ENCODE assay signal across 15 cellular contexts in genomic region chr1:42323551-42323950, GRCh38. TPM values are rescaled to one million over a fixed set of nuclear protein-coding genes. Genes with fewer than 3 reads are reported as not detected.
DNase-seq lines count a peak whose midpoint lies in the region; ATAC-seq lines count a peak whose summit lies in the region.
"Had no signal": no experiment of that assay in that cellular context is flagged by ENCODE, and none has a peak within 500 bp of the region (broad histone marks: within the 10 kb centered on the region; RNA-seq: fewer than 3 reads in every experiment).

No MANE protein-coding gene starts in this region.

- H3K4me1 Mint-ChIP-seq in stimulated activated naive CD8-positive, alpha-beta T cell treated with anti-CD3 and anti-CD28 coated beads, Interleukin-15, Interleukin-2, amounts not matched to agents 100 ng/mL and 50 ng/mL, for 24 hours (ENCODE audit: low read depth): peaks cover 91% of the 10 kb centered on the region

- peaks cover 20% of the 10 kb centered on the region for H3K36me3 Mint-ChIP-seq in stimulated activated naive CD8-positive, alpha-beta T cell treated with anti-CD3 and anti-CD28 coated beads, Interleukin-15, Interleukin-2, amounts not matched to agents 100 ng/mL and 50 ng/mL, for 24 hours (ENCODE audit: low read depth)

- peaks cover 18 to 45% of the 10 kb centered on the region in 2 donors for H3K4me1 ChIP-seq in muscle layer of duodenum (ENCODE audit: control insufficient read depth in 1 of 2, insufficient read depth in 2 of 2, low read length in 2 of 2)

- H3K9me3 Mint-ChIP-seq in stimulated activated naive CD8-positive, alpha-beta T cell treated with anti-CD3 and anti-CD28 coated beads, Interleukin-15, Interleukin-2, amounts not matched to agents 100 ng/mL and 50 ng/mL, for 24 hours: no peaks in the 10 kb centered on the region
- H3K9me3 Mint-ChIP-seq: CD4-positive, CD25-positive, alpha-beta regulatory T cell had no signal

- no peak overlapping the region for H3K4me3 Mint-ChIP-seq in stimulated activated naive CD8-positive, alpha-beta T cell treated with anti-CD3 and anti-CD28 coated beads, Interleukin-15, Interleukin-2, amounts not matched to agents 100 ng/mL and 50 ng/mL, for 24 hours
- H3K4me3 Mint-ChIP-seq: B cell; CD4-positive, CD25-positive, alpha-beta regulatory T cell had no signal

- no peaks in the 10 kb centered on the region for H3K9me3 ChIP-seq in muscle layer of duodenum (ENCODE audit: control insufficient read depth in 1 of 2, low read length in 2 of 2)

- DNase-seq in stimulated activated naive CD8-positive, alpha-beta T cell treated with anti-CD3 and anti-CD28 coated beads, Interleukin-15, Interleukin-2, amounts not matched to agents 100 U/mL and 50 U/mL, for 24 hours: no peak
- DNase-seq in OCI-M1 (lab: John Stamatoyannopoulos, UW): peak; percentile 56
- no peak for DNase-seq in stimulated activated CD4-positive, alpha-beta T cell treated with anti-CD3 and anti-CD28 coated beads, Interleukin-4, amount 100 ng/mL, for 1 hour
- no peak for DNase-seq in H4 (ENCODE audit: low spot score)
- DNase-seq in COLO829 (ENCODE audit: low spot score): no peak
- DNase-seq: CD4-positive, CD25-positive, alpha-beta regulatory T cell; DMS79 treated with DMSO at 0.1 percent for 48 hours; HCEC 1CT; NCI-H1417 treated with DMSO at 0.1 percent for 48 hours; NCI-H1930; NCI-H69; SIG-M5 had no signal

- H3K4me3 ChIP-seq in muscle layer of duodenum (ENCODE audit: low read depth in 1 of 2, low read length in 2 of 2): no peak overlapping the region

- H3K36me3 ChIP-seq in muscle layer of duodenum (ENCODE audit: control insufficient read depth in 1 of 2, insufficient read depth in 2 of 2, low read length in 2 of 2): peaks cover 0 to 3% of the 10 kb centered on the region in 2 donors

- peak overlapping the region; percentile 23 for H3K27ac Mint-ChIP-seq in stimulated activated naive CD8-positive, alpha-beta T cell treated with anti-CD3 and anti-CD28 coated beads, Interleukin-15, Interleukin-2, amounts not matched to agents 100 ng/mL and 50 ng/mL, for 24 hours
- H3K27ac Mint-ChIP-seq: B cell; CD4-positive, CD25-positive, alpha-beta regulatory T cell had no signal

- H3K27ac ChIP-seq in muscle layer of duodenum (ENCODE audit: low read length): peak overlapping the region; percentile 81

- ATAC-seq in stimulated activated naive CD8-positive, alpha-beta T cell treated with anti-CD3 and anti-CD28 coated beads, Interleukin-15, Interleukin-2, amounts not matched to agents 100 U/mL and 50 U/mL, for 24 hours: no peak

- no peaks in the 10 kb centered on the region for H3K27me3 ChIP-seq in muscle layer of duodenum (ENCODE audit: low read depth, low read length)

- no peaks in the 10 kb centered on the region for H3K27me3 Mint-ChIP-seq in stimulated activated naive CD8-positive, alpha-beta T cell treated with anti-CD3 and anti-CD28 coated beads, Interleukin-15, Interleukin-2, amounts not matched to agents 100 ng/mL and 50 ng/mL, for 24 hours
- H3K27me3 Mint-ChIP-seq: B cell; CD4-positive, CD25-positive, alpha-beta regulatory T cell had no signal

RNA-seq across cellular contexts. Expression of gene FOXJ3, which starts 11.5 kb away (rescaled TPM):
- 25.7 and 31.7 TPM in 2 replicates for total RNA-seq in H4 (2014; rRNA removed; shearing (Covaris generic))

RNA-seq across cellular contexts. Expression of gene RIMKLA, which starts 57.0 kb away (rescaled TPM):
- 0.85 and 1.0 TPM in 2 replicates for total RNA-seq in H4 (2014; rRNA removed; shearing (Covaris generic))
- total RNA-seq: B cell; CD4-positive, CD25-positive, alpha-beta regulatory T cell had no signal
